ENCODE assay signal across 20 cellular contexts in genomic region chr16:84143081-84143480, GRCh38. TPM values are rescaled to one million over a fixed set of nuclear protein-coding genes. Genes with fewer than 3 reads are reported as not detected.
DNase-seq lines count a peak whose midpoint lies in the region; ATAC-seq and TF ChIP-seq lines count a peak whose summit lies in the region.
"Had no signal": no experiment of that assay in that cellular context is flagged by ENCODE, and none has a peak within 500 bp of the region (broad histone marks: within the 10 kb centered on the region; RNA-seq: fewer than 3 reads in every experiment).

No MANE protein-coding gene starts in this region.

- H3K27ac Mint-ChIP-seq in T-helper 2 cell treated with Interferon-gamma antibody and Interleukin-4, amounts not matched to agents 5 μg/mL and 100 μg/mL, for 36 hours, result no peak overlapping the region
- no peak overlapping the region for H3K27ac Mint-ChIP-seq in activated naive CD8-positive, alpha-beta T cell treated with anti-CD3 and anti-CD28 coated beads for 36 hours
- peak overlapping the region in 1 of 2 donors; percentile 82 for H3K27ac Mint-ChIP-seq in natural killer cell

- no peaks in the 10 kb centered on the region for H3K27me3 ChIP-seq in DND-41 (ENCODE audit: insufficient read depth, low read length, poor library complexity)
- H3K27me3 ChIP-seq: upper lobe of left lung had no signal

- no peaks in the 10 kb centered on the region for H3K9me3 Mint-ChIP-seq in T-helper 2 cell treated with Interferon-gamma antibody and Interleukin-4, amounts not matched to agents 5 μg/mL and 100 μg/mL, for 36 hours
- no peaks in the 10 kb centered on the region for H3K9me3 Mint-ChIP-seq in activated naive CD8-positive, alpha-beta T cell treated with anti-CD3 and anti-CD28 coated beads for 36 hours
- H3K9me3 Mint-ChIP-seq in natural killer cell, result no peaks in the 10 kb centered on the region

- peak overlapping the region; percentile 4 for H3K4me3 Mint-ChIP-seq in T-helper 2 cell treated with Interferon-gamma antibody and Interleukin-4, amounts not matched to agents 5 μg/mL and 100 μg/mL, for 36 hours
- peak overlapping the region; percentile 16 for H3K4me3 Mint-ChIP-seq in activated naive CD8-positive, alpha-beta T cell treated with anti-CD3 and anti-CD28 coated beads for 36 hours
- H3K4me3 Mint-ChIP-seq in natural killer cell, result peak overlapping the region; percentile 83

- H3K4me1 Mint-ChIP-seq in T-helper 2 cell treated with Interferon-gamma antibody and Interleukin-4, amounts not matched to agents 5 μg/mL and 100 μg/mL, for 36 hours (ENCODE audit: low read depth), result peaks cover 24% of the 10 kb centered on the region
- H3K4me1 Mint-ChIP-seq in activated naive CD8-positive, alpha-beta T cell treated with anti-CD3 and anti-CD28 coated beads for 36 hours, result peaks cover 37% of the 10 kb centered on the region
- peaks cover 19 to 26% of the 10 kb centered on the region in 2 donors for H3K4me1 Mint-ChIP-seq in natural killer cell

- no peak for ATAC-seq in DND-41 (ENCODE audit: insufficient read depth, low read depth)
- ATAC-seq in natural killer cell, result no peak
- ATAC-seq: left ventricle myocardium superior had no signal

- TF ChIP-seq CTCF in DND-41 (IDR thresholded peaks at IDR 0.05; ENCODE audit: borderline replicate concordance, extremely low read depth, low read length, poor library complexity, severe bottlenecking) (no peak), natural killer cell (IDR thresholded peaks at IDR 0.05) (no peak)

- peak overlapping the region in 1 of 2 experiments; percentile 97; a peak in 1 of 4 replicates for H3K4me3 ChIP-seq in DND-41 (ENCODE audit: low read depth in 1 of 2, low read length in 2 of 2)

- peaks cover 65% of the 10 kb centered on the region for H3K79me2 ChIP-seq in DND-41 (ENCODE audit: insufficient read depth, low read length)

- H3K27me3 Mint-ChIP-seq in T-helper 2 cell treated with Interferon-gamma antibody and Interleukin-4, amounts not matched to agents 5 μg/mL and 100 μg/mL, for 36 hours (ENCODE audit: low read depth), result peaks cover 3% of the 10 kb centered on the region
- no peaks in the 10 kb centered on the region for H3K27me3 Mint-ChIP-seq in activated naive CD8-positive, alpha-beta T cell treated with anti-CD3 and anti-CD28 coated beads for 36 hours
- H3K27me3 Mint-ChIP-seq in natural killer cell (ENCODE audit: low read depth in 2 of 2), result no peaks in the 10 kb centered on the region

- peaks cover 4% of the 10 kb centered on the region for H3K36me3 Mint-ChIP-seq in T-helper 2 cell treated with Interferon-gamma antibody and Interleukin-4, amounts not matched to agents 5 μg/mL and 100 μg/mL, for 36 hours (ENCODE audit: low read depth)
- H3K36me3 Mint-ChIP-seq in activated naive CD8-positive, alpha-beta T cell treated with anti-CD3 and anti-CD28 coated beads for 36 hours, result peaks cover 7% of the 10 kb centered on the region
- H3K36me3 Mint-ChIP-seq in natural killer cell, result no peaks in the 10 kb centered on the region

- H3K36me3 ChIP-seq in DND-41 (ENCODE audit: insufficient read depth, low read length), result peaks cover 3% of the 10 kb centered on the region; the same call in 1 of the 2 replicates
- H3K36me3 ChIP-seq: upper lobe of left lung had no signal

- H3K4me1 ChIP-seq in DND-41 (ENCODE audit: insufficient read depth, low read length), result peaks cover 65% of the 10 kb centered on the region

- peak overlapping the region; percentile 24 for H3K27ac ChIP-seq in DND-41 (ENCODE audit: low read length)

- H2AFZ ChIP-seq in DND-41 (ENCODE audit: low read depth, low read length), result no peak overlapping the region

- H3K9ac ChIP-seq in DND-41 (ENCODE audit: low read depth, low read length), result peak overlapping the region; percentile 78; the same call in 1 of the 2 replicates

- peaks cover 30% of the 10 kb centered on the region for H4K20me1 ChIP-seq in DND-41 (ENCODE audit: insufficient read depth, low read length)

- no peaks in the 10 kb centered on the region for H3K9me3 ChIP-seq in DND-41 (ENCODE audit: insufficient read depth, low read length, severe bottlenecking)
- H3K9me3 ChIP-seq: upper lobe of left lung had no signal

- intact Hi-C loops in natural killer cell (cut with micrococcal nuclease), result no loop called here

- H3K4me2 ChIP-seq in DND-41 (ENCODE audit: insufficient read depth, low read length), result peak overlapping the region; percentile 100

- DNase-seq in T-helper 2 cell treated with Interferon-gamma antibody and Interleukin-4, amounts not matched to agents 5 μg/mL and 100 μg/mL, for 36 hours (ENCODE audit: low spot score), result no peak
- no peak for DNase-seq in T-helper 2 cell
- DNase-seq in DND-41, result no peak
- no peak for DNase-seq in activated naive CD8-positive, alpha-beta T cell treated with anti-CD3 and anti-CD28 coated beads for 36 hours
- DNase-seq in natural killer cell, result no peak
- no peak for DNase-seq in inferior parietal cortex (ENCODE audit: extremely low spot score)
- no peak for DNase-seq in DMS53 (lab: John Stamatoyannopoulos, UW)
- DNase-seq in T1000 (lab: John Stamatoyannopoulos, UW), result no peak
- DNase-seq: activated CD4-positive, CD25-positive, alpha-beta regulatory T cell; EL; IMR-90; left ventricle myocardium superior; NCI-H748 treated with DMSO at 0.1 percent for 48 hours; RPMI8226; stimulated activated naive CD4-positive, alpha-beta T cell treated with Interleukin-2 at 50 U/mL for 16 hours; SW 1271; upper lobe of left lung had no signal

RNA-seq across cellular contexts. Expression of gene HSDL1, which starts 1.9 kb away (rescaled TPM):
- 10 to 100 TPM; 13.2 to 13.9 TPM for total RNA-seq in activated naive CD8-positive, alpha-beta T cell treated with anti-CD3 and anti-CD28 coated beads for 36 hours
- 10 to 100 TPM; 11.2 to 15.3 (median 13.5) TPM for total RNA-seq in natural killer cell

RNA-seq across cellular contexts. Expression of gene DNAAF1, which starts 2.0 kb away (rescaled TPM):
- total RNA-seq in activated naive CD8-positive, alpha-beta T cell treated with anti-CD3 and anti-CD28 coated beads for 36 hours, result under 1 TPM in 1 of 2 experiments, not detected in 1; 0.33 TPM
- total RNA-seq in natural killer cell, result 1 to 10 TPM in 1 of 3 donors, under 1 TPM in 2; 0.43 to 2.9 (median 0.95) TPM
- total RNA-seq: IMR-90, left ventricle myocardium superior had no signal

RNA-seq across cellular contexts. Expression of gene MBTPS1, which starts 26.3 kb away (rescaled TPM):
- total RNA-seq in activated naive CD8-positive, alpha-beta T cell treated with anti-CD3 and anti-CD28 coated beads for 36 hours, result 10 to 100 TPM; 29.6 to 30.2 TPM
- 100 to 1,000 TPM in 2 of 3 donors, 10 to 100 TPM in 1; 85.2 to 124 (median 113) TPM for total RNA-seq in natural killer cell

RNA-seq across cellular contexts. Expression of gene TAF1C, which starts 43.8 kb away (rescaled TPM):
- 10 to 100 TPM; 53.8 to 54.3 TPM for total RNA-seq in activated naive CD8-positive, alpha-beta T cell treated with anti-CD3 and anti-CD28 coated beads for 36 hours
- 10 to 100 TPM; 89.0 to 97.7 (median 91.9) TPM for total RNA-seq in natural killer cell

RNA-seq across cellular contexts. Expression of gene ADAD2, which starts 47.9 kb away (rescaled TPM):
- total RNA-seq in activated naive CD8-positive, alpha-beta T cell treated with anti-CD3 and anti-CD28 coated beads for 36 hours, result 1 to 10 TPM in 1 of 2 experiments, under 1 TPM in 1; 0.66 to 1.5 TPM
- not detected for total RNA-seq in natural killer cell
- total RNA-seq: cerebellum, frontal cortex, IMR-90, left ventricle myocardium superior, renal cortical epithelial cell had no signal

Comparison
In these comparisons a context has a peak if more than half of its experiments do, and no peak if none do; other contexts are left out.
1. H3K4me3 Mint-ChIP-seq: peak in every context shown above with its lines; median percentile 83 in natural killer cell; 16 in activated naive CD8-positive, alpha-beta T cell treated with anti-CD3 and anti-CD28 coated beads for 36 hours; 4 in T-helper 2 cell treated with Interferon-gamma antibody and Interleukin-4, amounts not matched to agents 5 μg/mL and 100 μg/mL, for 36 hours.